10 cellular contexts compared by ENCODE assay signal in the genomic region with DNA sequence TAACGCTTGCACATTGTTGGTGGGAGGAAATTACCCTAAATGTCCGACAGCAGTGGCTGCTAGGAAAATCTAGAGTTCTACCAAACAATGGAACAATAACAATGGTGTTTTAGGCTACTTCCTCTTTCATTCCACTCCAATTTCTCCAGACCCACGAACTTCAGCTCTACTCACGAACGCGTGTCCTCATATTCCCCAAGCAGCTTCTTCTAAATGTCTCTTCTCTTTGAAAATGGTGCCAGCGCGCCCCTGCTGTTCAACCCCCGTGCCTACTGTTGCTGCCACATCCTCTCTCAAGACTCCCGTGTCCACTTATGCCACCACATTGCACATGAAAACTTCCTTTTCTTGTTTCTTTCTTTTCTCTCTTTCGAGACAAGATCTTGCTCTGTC. TPM values are rescaled to one million over a fixed set of nuclear protein-coding genes. Genes with fewer than 3 reads are reported as not detected.
DNase-seq lines count a peak whose midpoint lies in the region; ATAC-seq and TF ChIP-seq lines count a peak whose summit lies in the region.
"Had no signal": no experiment of that assay in that cellular context is flagged by ENCODE, and none has a peak within 500 bp of the region (broad histone marks: within the 10 kb centered on the region; RNA-seq: fewer than 3 reads in every experiment).

No MANE protein-coding gene starts in this region.

- peaks cover 33% of the 10 kb centered on the region for H3K4me1 Mint-ChIP-seq in activated B cell treated with CpG ODN at 0.5 μM for 24 hours

- POLR2A ChIA-PET in activated B cell treated with CpG ODN at 0.5 μM for 24 hours (lab: Charles Lee), result interaction anchor here (1.0 to 1.8 kb wide), 6 partner anchors 10 to 50 kb away, joined by 3 to 14 read pairs (median 4); partner anchors contain the start of genes TRIM41 and TRIM7

- DNase-seq in activated B cell treated with CpG ODN at 0.5 μM for 24 hours (no peak), lower lobe of right lung (no peak), glomerular visceral epithelial cell (ENCODE audit: extremely low spot score) (no peak), HUDEP-2 (lab: John Stamatoyannopoulos, UW; ENCODE audit: unreplicated experiment in 76 of 76) (no peak), HPDE6-E6E7 (ENCODE audit: extremely low spot score) (no peak)

- no peaks in the 10 kb centered on the region for H3K36me3 ChIP-seq in lower lobe of right lung

- no peaks in the 10 kb centered on the region for H3K9me3 Mint-ChIP-seq in activated B cell treated with CpG ODN at 0.5 μM for 24 hours

- H3K27me3 Mint-ChIP-seq in activated B cell treated with CpG ODN at 0.5 μM for 24 hours, result peaks cover 19% of the 10 kb centered on the region

- H3K4me1 ChIP-seq in lower lobe of right lung, result peaks cover 25% of the 10 kb centered on the region

- peak; percentile 52 for TF ChIP-seq CTCF in GM12873 (IDR thresholded peaks at IDR 0.05; ENCODE audit: insufficient read depth, low read depth, low read length, missing control alignments)
- TF ChIP-seq CTCF in activated B cell treated with CpG ODN at 0.5 μM for 24 hours (IDR thresholded peaks at IDR 0.05), result no peak
- no peak for TF ChIP-seq CTCF in lower lobe of right lung (IDR thresholded peaks at IDR 0.05)

- H3K9me3 ChIP-seq in lower lobe of right lung, result no peaks in the 10 kb centered on the region

- H3K27ac ChIP-seq in lower lobe of right lung, result no peak overlapping the region

- intact Hi-C loops in activated B cell treated with CpG ODN at 0.5 μM for 24 hours (cut with micrococcal nuclease), result loop anchor here (1.0 to 5.0 kb wide), 3 partner anchors 9 to 76 kb away; no protein-coding TSS in a partner anchor
- intact Hi-C loops in lower lobe of right lung (cut with DNase I), result no loop called here

- peak overlapping the region; percentile 78 for H3K27ac Mint-ChIP-seq in activated B cell treated with CpG ODN at 0.5 μM for 24 hours

- peak overlapping the region; percentile 25 for H3K4me3 ChIP-seq in lower lobe of right lung

- ATAC-seq in HG02759 (IDR thresholded peaks at IDR 0.05; ENCODE audit: unreplicated experiment), result peak; percentile 29
- peak; percentile 35 for ATAC-seq in activated B cell treated with CpG ODN at 0.5 μM for 24 hours (ENCODE audit: low read depth)
- no peak for ATAC-seq in lower lobe of right lung
- ATAC-seq in GM18873 (IDR thresholded peaks at IDR 0.05; ENCODE audit: low FRiP score, unreplicated experiment), result no peak

- peaks cover 73% of the 10 kb centered on the region for H3K27me3 ChIP-seq in lower lobe of right lung (ENCODE audit: low read depth)

- no peaks in the 10 kb centered on the region for H3K36me3 Mint-ChIP-seq in activated B cell treated with CpG ODN at 0.5 μM for 24 hours (ENCODE audit: low read depth)

- CTCF ChIA-PET in activated B cell treated with CpG ODN at 0.5 μM for 24 hours (lab: Charles Lee), result interaction anchor here (1.3 to 2.0 kb wide), 5 partner anchors 11 to 19 kb away, joined by 3 to 6 read pairs (median 4); no protein-coding TSS in a partner anchor

- peak overlapping the region; percentile 83 for H3K4me3 Mint-ChIP-seq in activated B cell treated with CpG ODN at 0.5 μM for 24 hours

RNA-seq across cellular contexts. Expression of gene OR2V2, which starts 25.6 kb away (rescaled TPM):
- total RNA-seq in activated B cell treated with CpG ODN at 0.5 μM for 24 hours, result not detected in 2 replicates
- not detected for total RNA-seq in lower lobe of right lung
- total RNA-seq: lung microvascular endothelial cell, RPMI7951 had no signal

RNA-seq across cellular contexts. Expression of gene TRIM7, which starts 32.0 kb away (rescaled TPM):
- total RNA-seq in activated B cell treated with CpG ODN at 0.5 μM for 24 hours (0.32 and 0.51 TPM in 2 replicates), lower lobe of right lung (4.3 TPM)

RNA-seq across cellular contexts. Expression of gene OR2V1, which starts 42.1 kb away (rescaled TPM):
- total RNA-seq in activated B cell treated with CpG ODN at 0.5 μM for 24 hours (not detected in 2 replicates), lower lobe of right lung (not detected)
- total RNA-seq: lung microvascular endothelial cell, RPMI7951 had no signal

RNA-seq across cellular contexts. Expression of gene TRIM41, which starts 50.1 kb away (rescaled TPM):
- total RNA-seq in activated B cell treated with CpG ODN at 0.5 μM for 24 hours, result 34.9 and 39.6 TPM in 2 replicates
- total RNA-seq in lower lobe of right lung, result 29.1 TPM

Comparison
In these comparisons a context has a peak if more than half of its experiments do, and no peak if none do; other contexts are left out.
1. ATAC-seq: peak in HG02759 (single experiment) and activated B cell treated with CpG ODN at 0.5 μM for 24 hours (single experiment); none in lower lobe of right lung (0 of 2) and GM18873 (single experiment).